1 cellular context compared by ENCODE assay signal in genomic region chr17:76182016-76182764, GRCh38.
TF ChIP-seq lines count a peak whose summit lies in the region.

No MANE protein-coding gene starts in this region.

TF ChIP-seq in SK-N-SH, 30 proteins besides CTCF, POLR2A, EP300 and RAD21:
- TF ChIP-seq MEF2A (IDR thresholded peaks at IDR 0.05; ENCODE audit: borderline replicate concordance, low read depth) (no peak), PBX3 (IDR thresholded peaks at IDR 0.05) (no peak), FOXJ3 (CRISPR knock-in tag; IDR thresholded peaks at IDR 0.05) (no peak), TCF12 (IDR thresholded peaks at IDR 0.05) (no peak), EZH2phosphoT487 (IDR thresholded peaks at IDR 0.05; ENCODE audit: borderline replicate concordance, low read depth) (no peak), GATA2 (CRISPR knock-in tag; IDR thresholded peaks at IDR 0.05) (no peak), YY1 (IDR thresholded peaks at IDR 0.05; ENCODE audit: low read depth) (no peak), NFIC (IDR thresholded peaks at IDR 0.05; ENCODE audit: borderline replicate concordance) (no peak), SIN3A (IDR thresholded peaks at IDR 0.05; ENCODE audit: borderline replicate concordance, low read depth, low read length) (peak; percentile 74), FOXM1 (IDR thresholded peaks at IDR 0.05; ENCODE audit: low read depth) (no peak), JUND (IDR thresholded peaks at IDR 0.05) (no peak), FOSL2 (IDR thresholded peaks at IDR 0.05; ENCODE audit: borderline replicate concordance, low read depth) (no peak), REST (IDR thresholded peaks at IDR 0.05; ENCODE audit: low read depth, low read length) (0 out of 2 replicates have a peak, but pooled peaks have one; percentile 30), RFX5 (IDR thresholded peaks at IDR 0.05; ENCODE audit: low read length) (peak; percentile 52; the same call in 1 of the 2 replicates), CHD2 (IDR thresholded peaks at IDR 0.05; ENCODE audit: low read length, partially characterized antibody) (peak; percentile 60), POLR2AphosphoS5 (IDR thresholded peaks at IDR 0.05; ENCODE audit: low read depth, low read length) (no peak), NRF1 (IDR thresholded peaks at IDR 0.05; ENCODE audit: low read depth, low read length) (peak; percentile 18; the same call in 1 of the 2 replicates), RCOR1 (IDR thresholded peaks at IDR 0.05; ENCODE audit: low read length) (no peak), ZBTB33 (IDR thresholded peaks at IDR 0.05; ENCODE audit: borderline replicate concordance, low read depth) (no peak), TEAD4 (IDR thresholded peaks at IDR 0.05; ENCODE audit: borderline replicate concordance, insufficient read depth) (no peak), SMC3 (IDR thresholded peaks at IDR 0.05; ENCODE audit: low read depth, low read length) (peak; percentile 91), RXRA (IDR thresholded peaks at IDR 0.05; ENCODE audit: borderline replicate concordance, low read depth) (no peak), TAF1 (IDR thresholded peaks at IDR 0.05; ENCODE audit: borderline replicate concordance, low read depth, low read length) (no peak), MXI1 (IDR thresholded peaks at IDR 0.05; ENCODE audit: low read depth, low read length) (peak; percentile 99), USF2 (IDR thresholded peaks at IDR 0.05; ENCODE audit: borderline replicate concordance, low read depth, low read length) (no peak)
- TF ChIP-seq, protein P1, sequence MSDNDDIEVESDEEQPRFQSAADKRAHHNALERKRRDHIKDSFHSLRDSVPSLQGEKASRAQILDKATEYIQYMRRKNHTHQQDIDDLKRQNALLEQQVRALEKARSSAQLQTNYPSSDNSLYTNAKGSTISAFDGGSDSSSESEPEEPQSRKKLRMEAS (IDR thresholded peaks at IDR 0.05; ENCODE audit: low read depth) = peak; percentile 88
- TF ChIP-seq, protein P2, sequence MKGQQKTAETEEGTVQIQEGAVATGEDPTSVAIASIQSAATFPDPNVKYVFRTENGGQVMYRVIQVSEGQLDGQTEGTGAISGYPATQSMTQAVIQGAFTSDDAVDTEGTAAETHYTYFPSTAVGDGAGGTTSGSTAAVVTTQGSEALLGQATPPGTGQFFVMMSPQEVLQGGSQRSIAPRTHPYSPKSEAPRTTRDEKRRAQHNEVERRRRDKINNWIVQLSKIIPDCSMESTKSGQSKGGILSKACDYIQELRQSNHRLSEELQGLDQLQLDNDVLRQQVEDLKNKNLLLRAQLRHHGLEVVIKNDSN (IDR thresholded peaks at IDR 0.05; ENCODE audit: borderline replicate concordance, low read depth) = no peak
